8 cellular contexts compared by ENCODE assay signal in genomic region chr6:148203970-148204369, GRCh38.
A peak's percentile ranks its signal among the peaks of the same experiment; 100 is the strongest.
DNase-seq lines count a peak whose midpoint lies in the region; ATAC-seq and TF ChIP-seq lines count a peak whose summit lies in the region.

No MANE protein-coding gene starts in this region.

- ATAC-seq in GM18499 (IDR thresholded peaks at IDR 0.05; ENCODE audit: insufficient read depth, unreplicated experiment) (peak; percentile 100), HG02623 (IDR thresholded peaks at IDR 0.05; ENCODE audit: unreplicated experiment) (peak; percentile 98), naive B cell (ENCODE audit: low read depth in 2 of 2) (peak; percentile 77 to 87)

- H3K36me3 Mint-ChIP-seq in naive B cell (peaks cover 0 to 21% of the 10 kb centered on the region in 2 donors), CD14-positive monocyte (no peaks in the 10 kb centered on the region)

- no peak overlapping the region for H3K27ac ChIP-seq in spleen

- peaks cover 0 to 91% (median 0%) of the 10 kb centered on the region in 7 donors for H3K27me3 ChIP-seq in spleen (replicated peaks in 1 of 7)

- H3K9me3 Mint-ChIP-seq in naive B cell (peaks cover 2 to 41% (median 14%) of the 10 kb centered on the region in 7 donors), CD14-positive monocyte (peaks cover 0 to 5% (median 0%) of the 10 kb centered on the region in 7 donors)

- H3K4me1 ChIP-seq in spleen, result peaks cover 0 to 17% (median 6%) of the 10 kb centered on the region in 6 donors

- peak overlapping the region in 1 of 8 donors; percentile 57 for H3K4me3 Mint-ChIP-seq in naive B cell
- H3K4me3 Mint-ChIP-seq in CD14-positive monocyte, result peak overlapping the region in 1 of 2 donors; percentile 54

- H3K36me3 ChIP-seq in spleen, result no peaks in the 10 kb centered on the region

- no peak overlapping the region for H3K4me3 ChIP-seq in spleen

- intact Hi-C loops in spleen (cut with DNase I; ENCODE audit: low total_unique reads), result no loop called here
- intact Hi-C loops in CD14-positive monocyte (cut with micrococcal nuclease), result no loop called here

- no peaks in the 10 kb centered on the region for H3K9me3 ChIP-seq in spleen

- 3 to 35% (median 28%) methylated on average over 9 of the region's 9 CpGs for WGBS in spleen, 5 donors

- no peak for TF ChIP-seq POLR2A in spleen (IDR thresholded peaks at IDR 0.05)

- H3K27ac Mint-ChIP-seq in naive B cell (peak overlapping the region in 2 of 6 donors; percentile 39 to 78), CD14-positive monocyte (no peak overlapping the region)

- DNase-seq in NCI-H510A (lab: John Stamatoyannopoulos, UW) (peak; percentile 2), activated T-cell treated with anti-CD3 and anti-CD28 coated beads for 24 hours (ENCODE audit: low read depth) (peak; percentile 54), naive B cell (peak; percentile 43), superior temporal gyrus (ENCODE audit: extremely low spot score) (no peak), spleen (no peak), CD14-positive monocyte (ENCODE audit: low spot score) (no peak)

- TF ChIP-seq CTCF in spleen (IDR thresholded peaks at IDR 0.05 in 8 of 11, conservative IDR thresholded peaks at IDR 0.05 in 3 of 11) (no peak), CD14-positive monocyte (IDR thresholded peaks at IDR 0.05) (no peak)

- H3K27me3 Mint-ChIP-seq in naive B cell (peaks cover 52 to 65% (median 58%) of the 10 kb centered on the region in 3 donors), CD14-positive monocyte (ENCODE audit: low read depth in 3 of 3) (peaks cover 40 to 68% (median 58%) of the 10 kb centered on the region in 3 donors)

- peaks cover 4 to 17% (median 6%) of the 10 kb centered on the region in 3 donors for H3K4me1 Mint-ChIP-seq in naive B cell
- peaks cover 6% of the 10 kb centered on the region for H3K4me1 Mint-ChIP-seq in CD14-positive monocyte

Comparison
In these comparisons a context has a peak if more than half of its experiments do, and no peak if none do; other contexts are left out.
1. DNase-seq: peak in NCI-H510A (single experiment), activated T-cell treated with anti-CD3 and anti-CD28 coated beads for 24 hours (single experiment) and naive B cell (single experiment); none in superior temporal gyrus (single experiment), spleen (single experiment) and CD14-positive monocyte (single experiment).
2. Peak in every context shown above with its lines, with median percentiles within 50 percentile points of each other: ATAC-seq.